Comparison of ENCODE assay signal across 8 cellular contexts in genomic region chr19:35756373-35757230, GRCh38. TPM values are rescaled to one million over a fixed set of nuclear protein-coding genes. Genes with fewer than 3 reads are reported as not detected.
DNase-seq lines count a peak whose midpoint lies in the region; ATAC-seq and TF ChIP-seq lines count a peak whose summit lies in the region.

Gene HSPB6, minus strand, starts transcription at chr19:35757029. Its CDS starts 21 bp downstream, at chr19:35757008.

- no peaks in the 10 kb centered on the region for H3K27me3 Mint-ChIP-seq in osteocyte (ENCODE audit: unreplicated experiment)

- in situ Hi-C loops in KBM-7 (cut with MboI; ENCODE audit: low pct_unique_long_range_greater_than_20kb, low sequenced_read_pairs), result no loop called here

- H3K4me1 Mint-ChIP-seq in osteocyte (ENCODE audit: unreplicated experiment), result peaks cover 25% of the 10 kb centered on the region

- peak within 1 kb of the TSS; percentile 85 for H3K27ac ChIP-seq in VCaP

- H3K27ac Mint-ChIP-seq in osteocyte (ENCODE audit: unreplicated experiment), result peak within 1 kb of the TSS; percentile 96

- TF ChIP-seq CTCF in VCaP (conservative IDR thresholded peaks at IDR 0.05), result no peak
- TF ChIP-seq CTCF in fibroblast of villous mesenchyme (IDR thresholded peaks at IDR 0.05; ENCODE audit: insufficient read depth, low read depth, low read length), result no peak
- no peak for TF ChIP-seq CTCF in osteocyte (IDR thresholded peaks at IDR 0.05)

- DNase-seq in GM03348 (ENCODE audit: low spot score) (peak; percentile 53), fibroblast of villous mesenchyme (ENCODE audit: low read depth) (peak; percentile 56), osteocyte (ENCODE audit: extremely low spot score, unreplicated experiment) (no peak), KBM-7 (no peak)
- DNase-seq in stimulated activated CD4-positive, alpha-beta T cell treated with anti-CD3 and anti-CD28 coated beads, Interleukin-2, amount 100 ng/mL, for 48 hours, result no peak

- no peaks in the 10 kb centered on the region for H3K9me3 Mint-ChIP-seq in osteocyte (ENCODE audit: unreplicated experiment)

- ATAC-seq in HG03457 (IDR thresholded peaks at IDR 0.05; ENCODE audit: unreplicated experiment) (no peak), HG02759 (IDR thresholded peaks at IDR 0.05; ENCODE audit: unreplicated experiment) (no peak)

- peak within 1 kb of the TSS; percentile 87 for H3K4me3 Mint-ChIP-seq in osteocyte (ENCODE audit: unreplicated experiment)

- H3K4me3 ChIP-seq in fibroblast of villous mesenchyme (ENCODE audit: low read depth, low read length), result peak within 1 kb of the TSS; percentile 92

- H3K36me3 Mint-ChIP-seq in osteocyte (ENCODE audit: unreplicated experiment), result peaks cover 7% of the 10 kb centered on the region

RNA-seq across cellular contexts. Expression of gene HSPB6, which starts in this region (rescaled TPM):
- total RNA-seq in fibroblast of villous mesenchyme, result 20.7 and 44.8 TPM in 2 replicates
- 0.37 and 0.64 TPM in 2 replicates for total RNA-seq in osteocyte

Comparison
In these comparisons a context has a peak if more than half of its experiments do, and no peak if none do; other contexts are left out.
1. RNA of gene HSPB6 (total RNA-seq): 20.7 to 44.8 TPM in fibroblast of villous mesenchyme; 0.37 to 0.64 TPM in osteocyte; every median in the first group is over 10 times any median in the second.
2. DNase-seq: peak in GM03348 (single experiment) and fibroblast of villous mesenchyme (single experiment); none in osteocyte (single experiment), stimulated activated CD4-positive, alpha-beta T cell treated with anti-CD3 and anti-CD28 coated beads, Interleukin-2, amount 100 ng/mL, for 48 hours (0 of 2) and KBM-7 (single experiment).